Comparison of ENCODE assay signal across 9 cellular contexts in genomic region chr4:70713453-70714026, GRCh38. TPM values are rescaled to one million over a fixed set of nuclear protein-coding genes. Genes with fewer than 3 reads are reported as not detected.
A peak's percentile ranks its signal among the peaks of the same experiment; 100 is the strongest.
DNase-seq lines count a peak whose midpoint lies in the region; ATAC-seq and TF ChIP-seq lines count a peak whose summit lies in the region.
"Had no signal": no experiment of that assay in that cellular context is flagged by ENCODE, and none has a peak within 500 bp of the region (broad histone marks: within the 10 kb centered on the region; RNA-seq: fewer than 3 reads in every experiment).

No MANE protein-coding gene starts in this region.

- peaks cover 4 to 42% (median 27%) of the 10 kb centered on the region in 4 donors for H3K4me1 ChIP-seq in liver (ENCODE audit: control insufficient read depth in 4 of 4, insufficient read depth in 4 of 4, low read length in 3 of 4)

- no peak overlapping the region for H3K9ac ChIP-seq in liver (ENCODE audit: low read depth in 1 of 2, low read length in 2 of 2)

- H3K9me3 ChIP-seq in liver (ENCODE audit: control insufficient read depth in 4 of 4, low read length in 3 of 4), result no peaks in the 10 kb centered on the region

- no peak for TF ChIP-seq CTCF in liver (IDR thresholded peaks at IDR 0.05; ENCODE audit: low read depth, low read length, missing input control)

- no peak for TF ChIP-seq RAD21 in liver (IDR thresholded peaks at IDR 0.05)

- no peak for TF ChIP-seq POLR2A in erythroblast (IDR thresholded peaks at IDR 0.05; ENCODE audit: low read length)

- H3K27me3 ChIP-seq in liver (ENCODE audit: control insufficient read depth in 4 of 4, insufficient read depth in 4 of 4, low read length in 3 of 4), result no peaks in the 10 kb centered on the region

- H3K27ac ChIP-seq in liver (ENCODE audit: low read depth in 1 of 2, low read length in 2 of 2), result peak overlapping the region; percentile 77 to 89

- 53% methylated on average over 6 of the region's 6 CpGs for WGBS in liver

- DNase-seq in NAMALWA (ENCODE audit: low spot score) (peak; percentile 46), NCI-H526 (lab: John Stamatoyannopoulos, UW) (no peak), erythroblast (lab: John Stamatoyannopoulos, UW) (no peak)
- DNase-seq in stimulated activated CD8-positive, alpha-beta memory T cell treated with anti-CD3 and anti-CD28 coated beads, Interleukin-4, amount 100 ng/mL, for 48 hours, result no peak
- DNase-seq: NCI-H226 had no signal

- ATAC-seq in GM18858 (IDR thresholded peaks at IDR 0.05; ENCODE audit: unreplicated experiment) (peak; percentile 42), HG02588 (IDR thresholded peaks at IDR 0.05; ENCODE audit: unreplicated experiment) (peak; percentile 42), GM19467 (IDR thresholded peaks at IDR 0.05; ENCODE audit: unreplicated experiment) (no peak)

- no peak overlapping the region for H3K4me3 ChIP-seq in liver (ENCODE audit: low read depth in 1 of 3, low read length in 3 of 3)

- no peaks in the 10 kb centered on the region for H3K36me3 ChIP-seq in liver (ENCODE audit: control insufficient read depth in 4 of 4, insufficient read depth in 3 of 4, low read depth in 1 of 4, low read length in 3 of 4)

TF ChIP-seq in liver, 16 proteins besides CTCF, POLR2A, EP300 and RAD21:
- TF ChIP-seq REST (IDR thresholded peaks at IDR 0.05) (no peak), ATF3 (IDR thresholded peaks at IDR 0.05) (no peak), ZBTB33 (IDR thresholded peaks at IDR 0.05) (no peak), YY1 (IDR thresholded peaks at IDR 0.05) (no peak), SP1 (IDR thresholded peaks at IDR 0.05) (no peak), GABPA (IDR thresholded peaks at IDR 0.05 in 1 of 2, conservative IDR thresholded peaks at IDR 0.05 in 1 of 2) (no peak), TAF1 (conservative IDR thresholded peaks at IDR 0.05) (no peak), FOXA2 (IDR thresholded peaks at IDR 0.05) (no peak), JUND (IDR thresholded peaks at IDR 0.05) (no peak), HNF4A (conservative IDR thresholded peaks at IDR 0.05) (no peak), FOXA1 (IDR thresholded peaks at IDR 0.05) (no peak), NR2F2 (IDR thresholded peaks at IDR 0.05) (no peak), EGR1 (IDR thresholded peaks at IDR 0.05; ENCODE audit: low read depth in 2 of 2) (no peak), HNF4G (IDR thresholded peaks at IDR 0.05) (no peak), RXRA (IDR thresholded peaks at IDR 0.05) (no peak), MAX (IDR thresholded peaks at IDR 0.05) (no peak)

RNA-seq across cellular contexts. Expression of gene RUFY3, which starts 8.2 kb away (rescaled TPM):
- total RNA-seq in liver, result 10 to 100 TPM; 13.8 to 35.2 TPM
- polyA plus RNA-seq in liver, result 10 to 100 TPM in 1 of 2 donors, 1 to 10 TPM in 1; 9.2 to 16.2 TPM

RNA-seq across cellular contexts. Expression of gene UTP3, which starts 25.2 kb away (rescaled TPM):
- total RNA-seq in liver, result 10 to 100 TPM in 1 of 2 donors, 1 to 10 TPM in 1; 9.7 to 12.8 TPM
- 10 to 100 TPM in 1 of 2 donors, 1 to 10 TPM in 1; 6.5 to 12.2 TPM for polyA plus RNA-seq in liver

RNA-seq across cellular contexts. Expression of gene JCHAIN, which starts 47.2 kb away (rescaled TPM):
- total RNA-seq in liver, result 10 to 100 TPM in 1 of 2 donors, 1 to 10 TPM in 1; 2.1 to 12.4 TPM
- polyA plus RNA-seq in liver, result 10 to 100 TPM in 1 of 2 donors, 1 to 10 TPM in 1; 7.1 to 69.5 TPM
